In genomic region chr13:78826936-78827335, GRCh38 we compare ENCODE assay signal across 29 cellular contexts.
"Had no signal": no experiment of that assay in that cellular context is flagged by ENCODE, and none has a peak within 500 bp of the region (broad histone marks: within the 10 kb centered on the region; RNA-seq: fewer than 3 reads in every experiment).

No MANE protein-coding gene starts in this region.

- H3K4me1 ChIP-seq: ascending aorta, breast epithelium, esophagus squamous epithelium, gastroesophageal sphincter, heart right ventricle had no signal

- H3K36me3 ChIP-seq: ascending aorta, breast epithelium, cardiac muscle cell, esophagus squamous epithelium, gastroesophageal sphincter, heart right ventricle had no signal

- ATAC-seq: activated CD4-positive, alpha-beta T cell treated with anti-CD3 and anti-CD28 coated beads for 36 hours; activated CD8-positive, alpha-beta memory T cell treated with anti-CD3 and anti-CD28 coated beads, Interleukin-2, amount 10 ng/mL, durations not matched to agents 7 days and 5 days; activated CD8-positive, alpha-beta T cell treated with anti-CD3 and anti-CD28 coated beads, Interleukin-2, amount 10 ng/mL, durations not matched to agents 7 days and 5 days; activated naive CD4-positive, alpha-beta T cell treated with anti-CD3 and anti-CD28 coated beads, Interleukin-2, amount 50 U/mL, for 72 hours; gastroesophageal sphincter; heart right ventricle; T-cell had no signal

- H3K27me3 ChIP-seq: ascending aorta, breast epithelium, cardiac muscle cell, esophagus squamous epithelium, gastroesophageal sphincter had no signal

- DNase-seq: activated CD4-positive, alpha-beta memory T cell treated with anti-CD3 and anti-CD28 coated beads for 36 hours; activated CD4-positive, alpha-beta T cell treated with anti-CD3 and anti-CD28 coated beads for 36 hours; activated CD4-positive, alpha-beta T cell treated with anti-CD3 and anti-CD28 coated beads, Interleukin-2, amount 10 ng/mL, durations not matched to agents 24 days and 14 days; activated CD4-positive, CD25-positive, alpha-beta regulatory T cell; activated CD4-positive, CD25-positive, alpha-beta regulatory T cell treated with anti-CD3 and anti-CD28 coated beads, Interleukin-2, amount 50 U/mL, for 72 hours; activated CD8-positive, alpha-beta memory T cell treated with anti-CD3 and anti-CD28 coated beads, Interleukin-2, amount 10 ng/mL, durations not matched to agents 7 days and 5 days; activated CD8-positive, alpha-beta memory T cell treated with anti-CD3 and anti-CD28 coated beads, Interleukin-2, amount 50 U/mL, for 4 hours; activated CD8-positive, alpha-beta T cell treated with anti-CD3 and anti-CD28 coated beads, Interleukin-2, amount 10 ng/mL, durations not matched to agents 7 days and 5 days; activated gamma-delta T cell; activated naive CD4-positive, alpha-beta T cell; activated naive CD4-positive, alpha-beta T cell treated with anti-CD3 and anti-CD28 coated beads, Interleukin-2, amount 10 ng/mL, durations not matched to agents 7 days and 5 days; activated naive CD8-positive, alpha-beta T cell treated with anti-CD3 and anti-CD28 coated beads, Interleukin-2, amount 10 ng/mL, durations not matched to agents 7 days and 5 days; activated T-cell treated with anti-CD3 and anti-CD28 coated beads, Interleukin-2, amount 50 U/mL, for 1 hour; activated T-cell treated with anti-CD3 and anti-CD28 coated beads, Interleukin-2, amount 50 U/mL, for 48 hours; central memory CD4-positive, alpha-beta T cell; cortex of kidney; dermis blood vessel endothelial cell; effector CD8-positive, alpha-beta T cell; esophagus squamous epithelium; foreskin melanocyte; heart right ventricle; T-cell; T-helper 9 cell had no signal

- H3K27ac ChIP-seq: ascending aorta, breast epithelium, cardiac muscle cell, epithelial cell of prostate, esophagus squamous epithelium, gastroesophageal sphincter, heart right ventricle had no signal

- H3K4me3 ChIP-seq: ascending aorta, breast epithelium, cardiac muscle cell, esophagus squamous epithelium, gastroesophageal sphincter, heart right ventricle had no signal
